10 cellular contexts compared by ENCODE assay signal in the genomic region with DNA sequence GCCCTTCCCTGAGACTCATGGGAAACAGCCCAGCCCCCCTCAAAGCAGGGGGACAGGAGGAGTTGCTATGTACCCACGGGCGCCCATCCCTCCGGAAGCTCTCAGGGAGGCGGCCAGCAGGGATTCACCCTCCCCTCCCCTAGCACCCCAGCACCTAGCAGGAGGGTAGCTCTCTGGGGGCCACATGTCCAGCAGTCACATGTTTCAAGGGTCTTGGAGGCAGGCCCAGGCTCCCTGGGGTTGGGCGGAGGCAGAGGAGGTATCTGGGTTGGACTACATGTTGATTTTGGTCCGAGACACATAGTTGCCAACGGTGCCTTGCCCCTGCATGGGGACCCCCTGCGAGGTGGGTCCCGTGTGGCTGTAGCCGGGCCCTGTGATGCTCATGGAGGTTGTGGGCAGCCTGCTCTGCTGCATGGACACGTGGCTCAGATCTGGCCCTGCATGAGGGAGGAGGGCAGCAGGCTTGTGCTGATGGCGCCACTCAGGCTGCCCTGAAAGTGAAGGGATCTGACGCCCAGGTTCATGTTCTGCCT.
"Had no signal": no experiment of that assay in that cellular context is flagged by ENCODE, and none has a peak within 500 bp of the region (broad histone marks: within the 10 kb centered on the region; RNA-seq: fewer than 3 reads in every experiment).

No MANE protein-coding gene starts in this region.

- H3K4me3 ChIP-seq: GM23248, GM23338, HAP-1 had no signal

- H3K4me3 Mint-ChIP-seq: GM23338, H9, HFFc6 had no signal

- ATAC-seq: GM23338, HCT116 had no signal

- H3K27ac ChIP-seq: GM23248 had no signal

- H3K36me3 ChIP-seq: HAP-1 had no signal

- H3K4me1 Mint-ChIP-seq: GM23338, H9 had no signal

- H3K9me3 ChIP-seq: HAP-1 had no signal

- H3K4me2 ChIP-seq: GM23338 had no signal

- H3K27ac Mint-ChIP-seq: GM23338, H9, HFFc6 had no signal

- H2AFZ ChIP-seq: GM23248, GM23338 had no signal

- H3K4me1 ChIP-seq: HAP-1 had no signal

- H3K9ac ChIP-seq: GM23248 had no signal

- FAIRE-seq: H54 had no signal

- DNase-seq: GM23248, GOT3, H7, H9, HCEC 1CT, HFFc6 had no signal

- H3K9me3 Mint-ChIP-seq: GM23338, H9, HFFc6 had no signal
